In genomic region chr7:149714081-149714909, GRCh38 we compare ENCODE assay signal across 1 cellular context.
A peak's percentile ranks its signal among the peaks of the same experiment; 100 is the strongest.
TF ChIP-seq lines count a peak whose summit lies in the region.

No MANE protein-coding gene starts in this region.

TF ChIP-seq in HepG2, 621 proteins besides CTCF, POLR2A, EP300 and RAD21 (continued from another document and continues in another):
- TF ChIP-seq HNF1B (CRISPR knock-in tag; IDR thresholded peaks at IDR 0.05), result peak; percentile 29; the same call in 1 of the 2 replicates
- TF ChIP-seq ZNF317 (CRISPR knock-in tag; IDR thresholded peaks at IDR 0.05), result peak; percentile 87
- peak; percentile 85 for TF ChIP-seq GABPB1 (CRISPR knock-in tag; IDR thresholded peaks at IDR 0.05)
- TF ChIP-seq DRAP1 (CRISPR knock-in tag; IDR thresholded peaks at IDR 0.05), result peak; percentile 26; the same call in 1 of the 2 replicates
- TF ChIP-seq ZNF550 (CRISPR knock-in tag; IDR thresholded peaks at IDR 0.05; ENCODE audit: borderline replicate concordance), result no peak
- no peak for TF ChIP-seq ZBTB40 (IDR thresholded peaks at IDR 0.05)
- TF ChIP-seq ZBTB40 (CRISPR knock-in tag; IDR thresholded peaks at IDR 0.05), result peak; percentile 6; the same call in 1 of the 2 replicates
- no peak for TF ChIP-seq CREM (IDR thresholded peaks at IDR 0.05)
- no peak for TF ChIP-seq CREM (CRISPR knock-in tag; IDR thresholded peaks at IDR 0.05)
- TF ChIP-seq ZNF263 (CRISPR knock-in tag; IDR thresholded peaks at IDR 0.05), result 0 out of 2 replicates have a peak, but pooled peaks have one; percentile 5
- no peak for TF ChIP-seq ZNF276 (CRISPR knock-in tag; IDR thresholded peaks at IDR 0.05; ENCODE audit: low read depth)
- no peak for TF ChIP-seq ZNF44 (CRISPR knock-in tag; IDR thresholded peaks at IDR 0.05)
- no peak for TF ChIP-seq NFYC (CRISPR knock-in tag; IDR thresholded peaks at IDR 0.05)
- 0 out of 2 replicates have a peak, but pooled peaks have one; percentile 40 for TF ChIP-seq NFIB (CRISPR knock-in tag; IDR thresholded peaks at IDR 0.05; ENCODE audit: borderline replicate concordance)
- TF ChIP-seq ZNF644 (CRISPR knock-in tag; IDR thresholded peaks at IDR 0.05; ENCODE audit: low read depth), result no peak
- TF ChIP-seq BRD4 (CRISPR knock-in tag; IDR thresholded peaks at IDR 0.05), result no peak
- TF ChIP-seq ZNF143 (CRISPR knock-in tag; IDR thresholded peaks at IDR 0.05), result peak; percentile 85
- peak; percentile 74 for TF ChIP-seq SP4 (CRISPR knock-in tag; IDR thresholded peaks at IDR 0.05)
- TF ChIP-seq MYPOP (CRISPR knock-in tag; IDR thresholded peaks at IDR 0.05), result no peak
- 0 out of 2 replicates have a peak, but pooled peaks have one; percentile 29 for TF ChIP-seq ZNF280D (CRISPR knock-in tag; IDR thresholded peaks at IDR 0.05)
- peak; percentile 48 for TF ChIP-seq GABPA (IDR thresholded peaks at IDR 0.05; ENCODE audit: low read depth, low read length)
- TF ChIP-seq GABPA (CRISPR knock-in tag; IDR thresholded peaks at IDR 0.05; ENCODE audit: low read depth), result peak; percentile 44
- no peak for TF ChIP-seq BORCS8-MEF2B (CRISPR knock-in tag; IDR thresholded peaks at IDR 0.05)
- TF ChIP-seq HMGXB4 (CRISPR knock-in tag; IDR thresholded peaks at IDR 0.05; ENCODE audit: borderline replicate concordance in 1 of 2, low read depth in 1 of 2), result no peak
- peak; percentile 18; the same call in 1 of the 2 replicates for TF ChIP-seq ZNF333 (CRISPR knock-in tag; IDR thresholded peaks at IDR 0.05; ENCODE audit: borderline replicate concordance)
- peak; percentile 63; the same call in 1 of the 2 replicates for TF ChIP-seq HBP1 (CRISPR knock-in tag; IDR thresholded peaks at IDR 0.05; ENCODE audit: low read depth)
- TF ChIP-seq ZNF547 (CRISPR knock-in tag; IDR thresholded peaks at IDR 0.05), result peak; percentile 1; the same call in 1 of the 2 replicates
- TF ChIP-seq PATZ1 (CRISPR knock-in tag; IDR thresholded peaks at IDR 0.05), result peak; percentile 58
- TF ChIP-seq ZNF468 (CRISPR knock-in tag; IDR thresholded peaks at IDR 0.05), result no peak
- TF ChIP-seq PAX8 (CRISPR knock-in tag; IDR thresholded peaks at IDR 0.05; ENCODE audit: borderline replicate concordance), result no peak
- no peak for TF ChIP-seq CBX2 (IDR thresholded peaks at IDR 0.05; ENCODE audit: low read depth, low read length)
- TF ChIP-seq CBX2 (CRISPR knock-in tag; IDR thresholded peaks at IDR 0.05; ENCODE audit: low read depth), result no peak
- 0 out of 4 replicates have a peak, but pooled peaks of 1 of the 2 experiments have one; percentile 15 for TF ChIP-seq ATF4 (CRISPR knock-in tag; IDR thresholded peaks at IDR 0.05)
